Comparison of ENCODE assay signal across 14 cellular contexts in genomic region chr16:89919535-89920406, GRCh38. TPM values are rescaled to one million over a fixed set of nuclear protein-coding genes. Genes with fewer than 3 reads are reported as not detected.
A peak's percentile ranks its signal among the peaks of the same experiment; 100 is the strongest.
DNase-seq lines count a peak whose midpoint lies in the region; ATAC-seq, FAIRE-seq and TF ChIP-seq lines count a peak whose summit lies in the region.
"Had no signal": no experiment of that assay in that cellular context is flagged by ENCODE, and none has a peak within 500 bp of the region (broad histone marks: within the 10 kb centered on the region; RNA-seq: fewer than 3 reads in every experiment).

No MANE protein-coding gene starts in this region.

- H3K9me3 Mint-ChIP-seq in CD8-positive, alpha-beta memory T cell = peaks cover 0 to 4% (median 0%) of the 10 kb centered on the region in 5 donors
- no peaks in the 10 kb centered on the region for H3K9me3 Mint-ChIP-seq in HFFc6
- H3K9me3 Mint-ChIP-seq in central memory CD8-positive, alpha-beta T cell = no peaks in the 10 kb centered on the region
- H3K9me3 Mint-ChIP-seq in nephron = no peaks in the 10 kb centered on the region

- no peak overlapping the region for H3K4me3 ChIP-seq in CD8-positive, alpha-beta memory T cell (ENCODE audit: low read length)
- H3K4me3 ChIP-seq: GM12878 had no signal

- H3K9me3 ChIP-seq in CD8-positive, alpha-beta memory T cell (ENCODE audit: low read length) = no peaks in the 10 kb centered on the region
- H3K9me3 ChIP-seq: psoas muscle had no signal

- H3K27me3 Mint-ChIP-seq in CD8-positive, alpha-beta memory T cell = peaks cover 21 to 32% of the 10 kb centered on the region in 2 donors
- H3K27me3 Mint-ChIP-seq in HFFc6 (ENCODE audit: insufficient read depth) (peaks cover 7% of the 10 kb centered on the region), nephron (ENCODE audit: low read depth) (peaks cover 46% of the 10 kb centered on the region)
- peaks cover 27% of the 10 kb centered on the region for H3K27me3 Mint-ChIP-seq in central memory CD8-positive, alpha-beta T cell

- POLR2A ChIA-PET in CD8-positive, alpha-beta memory T cell (lab: Charles Lee) = no interaction called here

- peaks cover 32 to 66% (median 37%) of the 10 kb centered on the region in 3 donors for H3K4me1 Mint-ChIP-seq in CD8-positive, alpha-beta memory T cell
- H3K4me1 Mint-ChIP-seq in HFFc6 (ENCODE audit: low read depth) (peaks cover 41% of the 10 kb centered on the region), nephron (peaks cover 10% of the 10 kb centered on the region)
- peaks cover 26% of the 10 kb centered on the region for H3K4me1 Mint-ChIP-seq in central memory CD8-positive, alpha-beta T cell

- DNase-seq in CD8-positive, alpha-beta memory T cell = no peak
- no peak for DNase-seq in HFFc6
- no peak for DNase-seq in central memory CD8-positive, alpha-beta T cell (ENCODE audit: low spot score in 2 of 2)
- no peak for DNase-seq in AML-193 (lab: John Stamatoyannopoulos, UW)
- no peak for DNase-seq in head of caudate nucleus
- no peak for DNase-seq in urothelium cell line (ENCODE audit: low spot score)
- DNase-seq: activated CD4-positive, CD25-positive, alpha-beta regulatory T cell; HCEC 1CT; KBM-7; NCI-H1417 had no signal

- peak overlapping the region in 6 of 7 donors; percentile 10 to 74 (median 15) for H3K4me3 Mint-ChIP-seq in CD8-positive, alpha-beta memory T cell
- H3K4me3 Mint-ChIP-seq in HFFc6 = peak overlapping the region; percentile 57
- peak overlapping the region; percentile 44 for H3K4me3 Mint-ChIP-seq in central memory CD8-positive, alpha-beta T cell
- peak overlapping the region in 2 of 3 experiments; percentile 47 to 69 for H3K4me3 Mint-ChIP-seq in nephron

- no peaks in the 10 kb centered on the region for H3K36me3 Mint-ChIP-seq in CD8-positive, alpha-beta memory T cell
- no peaks in the 10 kb centered on the region for H3K36me3 Mint-ChIP-seq in HFFc6 (ENCODE audit: low read depth)
- H3K36me3 Mint-ChIP-seq in central memory CD8-positive, alpha-beta T cell (ENCODE audit: insufficient read depth) = peaks cover 12% of the 10 kb centered on the region
- H3K36me3 Mint-ChIP-seq in nephron (ENCODE audit: low read depth) = no peaks in the 10 kb centered on the region

- no peak for FAIRE-seq in urothelium cell line (lab: Jason Lieb, UNC)
- FAIRE-seq: endothelial cell of umbilical vein, GM12878 had no signal

- intact Hi-C loops in head of caudate nucleus (cut with DNase I) = no loop called here

- peaks cover 56% of the 10 kb centered on the region for H3K4me1 ChIP-seq in CD8-positive, alpha-beta memory T cell (ENCODE audit: insufficient read depth, low read length)

- H3K27me3 ChIP-seq in CD8-positive, alpha-beta memory T cell (ENCODE audit: insufficient read depth, low read length, poor library complexity, severe bottlenecking) = peaks cover 18% of the 10 kb centered on the region

- no peaks in the 10 kb centered on the region for H3K36me3 ChIP-seq in CD8-positive, alpha-beta memory T cell (ENCODE audit: insufficient read depth, low read length)

- TF ChIP-seq CTCF in HFFc6 (IDR thresholded peaks at IDR 0.05) (no peak), nephron (IDR thresholded peaks at IDR 0.05; ENCODE audit: unreplicated experiment in 3 of 3) (no peak)

- H3K27ac Mint-ChIP-seq in CD8-positive, alpha-beta memory T cell = peak overlapping the region in 2 of 8 donors; percentile 24 to 71
- H3K27ac Mint-ChIP-seq in HFFc6 = peak overlapping the region; percentile 99; the same call in 1 of the 2 replicates
- H3K27ac Mint-ChIP-seq in central memory CD8-positive, alpha-beta T cell (ENCODE audit: low read depth) = peak overlapping the region; percentile 6
- no peak overlapping the region for H3K27ac Mint-ChIP-seq in nephron

- ATAC-seq in central memory CD8-positive, alpha-beta T cell (replicated peaks; ENCODE audit: extremely low read depth, poor library complexity, severe bottlenecking) = no peak
- ATAC-seq: GM12878, psoas muscle had no signal

- no peak overlapping the region for H3K27ac ChIP-seq in CD8-positive, alpha-beta memory T cell (ENCODE audit: low read depth, low read length)
- H3K27ac ChIP-seq: psoas muscle had no signal

- CTCF ChIA-PET in CD8-positive, alpha-beta memory T cell (lab: Charles Lee) = interaction anchor here (2.0 kb wide), 1 partner anchor 9 kb away, joined by 12 read pairs; no protein-coding TSS in a partner anchor

RNA-seq across cellular contexts. Expression of gene MC1R, which starts 1.1 kb away (rescaled TPM):
- 1 to 10 TPM; 1.9 to 2.6 TPM for total RNA-seq in CD8-positive, alpha-beta memory T cell
- polyA plus RNA-seq in CD8-positive, alpha-beta memory T cell = 0.86 TPM
- total RNA-seq in HFFc6 (2021; fragmentation: NEBNext Ultra II Directional; extraction: Animal tissue kit (Norgen Biotek cat#: 25700)) = 1 to 10 TPM; 2.1 to 3.2 (median 3.0) TPM

RNA-seq across cellular contexts. Expression of gene TUBB3, which starts 3.4 kb away (rescaled TPM):
- under 1 TPM; 0.31 to 0.38 TPM for total RNA-seq in CD8-positive, alpha-beta memory T cell
- polyA plus RNA-seq in CD8-positive, alpha-beta memory T cell = not detected
- 100 to 1,000 TPM; 147 to 212 (median 164) TPM for total RNA-seq in HFFc6 (2021; fragmentation: NEBNext Ultra II Directional; extraction: Animal tissue kit (Norgen Biotek cat#: 25700))

RNA-seq across cellular contexts. Expression of gene DEF8, which starts 28.8 kb away (rescaled TPM):
- total RNA-seq in CD8-positive, alpha-beta memory T cell = 10 to 100 TPM; 41.1 to 44.9 TPM
- 28.4 TPM for polyA plus RNA-seq in CD8-positive, alpha-beta memory T cell
- 10 to 100 TPM; 59.6 to 69.2 (median 65.9) TPM for total RNA-seq in HFFc6 (2021; fragmentation: NEBNext Ultra II Directional; extraction: Animal tissue kit (Norgen Biotek cat#: 25700))

RNA-seq across cellular contexts. Expression of gene TCF25, which starts 46.4 kb away (rescaled TPM):
- 100 to 1,000 TPM; 154 to 155 TPM for total RNA-seq in CD8-positive, alpha-beta memory T cell
- 121 TPM for polyA plus RNA-seq in CD8-positive, alpha-beta memory T cell
- 100 to 1,000 TPM; 157 to 202 (median 170) TPM for total RNA-seq in HFFc6 (2021; fragmentation: NEBNext Ultra II Directional; extraction: Animal tissue kit (Norgen Biotek cat#: 25700))

Comparison
In these comparisons a context has a peak if more than half of its experiments do, and no peak if none do; other contexts are left out.
1. H3K27ac Mint-ChIP-seq: peak in HFFc6 (single experiment) and central memory CD8-positive, alpha-beta T cell (single experiment); none in nephron (0 of 3).
2. RNA of gene TUBB3, which starts 3.4 kb away (total RNA-seq): 147 to 212 TPM in HFFc6; 0.31 to 0.38 TPM in CD8-positive, alpha-beta memory T cell; every median in the first group is over 100 times any median in the second.
3. Peak in every context shown above with its lines, with median percentiles within 50 percentile points of each other: H3K4me3 Mint-ChIP-seq.